26 cellular contexts compared by ENCODE assay signal in the genomic region with DNA sequence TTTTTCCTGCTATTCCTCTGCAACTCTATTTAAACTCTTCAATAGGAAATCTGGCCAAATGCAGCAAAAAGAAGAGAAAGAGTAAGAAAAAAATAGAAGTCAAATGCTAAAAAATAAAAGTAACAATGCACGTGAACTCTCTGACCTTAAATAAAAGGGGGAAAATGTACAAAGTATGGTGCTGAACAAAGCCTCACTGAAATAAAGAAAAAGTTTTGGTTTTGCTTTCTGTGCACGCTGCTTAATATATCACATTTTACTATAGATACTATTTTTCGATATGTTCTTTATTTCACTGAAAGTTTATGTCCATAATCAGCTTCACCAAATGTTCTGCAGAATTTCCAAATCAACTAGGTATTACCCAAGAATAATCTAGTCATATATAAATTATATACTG.
"Had no signal": no experiment of that assay in that cellular context is flagged by ENCODE, and none has a peak within 500 bp of the region (broad histone marks: within the 10 kb centered on the region; RNA-seq: fewer than 3 reads in every experiment).

No MANE protein-coding gene starts in this region.

- H3K79me2 ChIP-seq: hepatocyte had no signal

- H3K36me3 ChIP-seq: colonic mucosa, esophagus muscularis mucosa, esophagus squamous epithelium, gastrocnemius medialis, gastroesophageal sphincter, heart left ventricle, heart right ventricle had no signal

- H3K27me3 ChIP-seq: colonic mucosa, dorsolateral prefrontal cortex, esophagus muscularis mucosa, esophagus squamous epithelium, foreskin keratinocyte, gastrocnemius medialis, gastroesophageal sphincter, heart left ventricle, heart right ventricle, hepatocyte had no signal

- H3K4me3 ChIP-seq: colonic mucosa, coronary artery, dorsolateral prefrontal cortex, esophagus muscularis mucosa, esophagus squamous epithelium, gastrocnemius medialis, gastroesophageal sphincter, heart left ventricle, heart right ventricle, hepatocyte had no signal

- H3K4me3 Mint-ChIP-seq: dendritic cell treated with granulocyte-macrophage colony-stimulating factor and Interleukin-4, amounts not matched to agents 40 ng/mL and 50 ng/mL, for 4 days; effector memory CD8-positive, alpha-beta T cell; endodermal cell had no signal

- ATAC-seq: effector memory CD8-positive, alpha-beta T cell; esophagus mucosa; foreskin keratinocyte; gastrocnemius medialis; gastroesophageal sphincter; heart left ventricle; heart right ventricle had no signal

- DNase-seq: colonic mucosa; cortex of kidney; dermis blood vessel endothelial cell; dorsolateral prefrontal cortex; effector CD4-positive, alpha-beta T cell; effector CD8-positive, alpha-beta T cell; effector memory CD4-positive, alpha-beta T cell; effector memory CD8-positive, alpha-beta T cell; endodermal cell; erythroblast; esophagus squamous epithelium; foreskin fibroblast; foreskin keratinocyte; foreskin melanocyte; gastrocnemius medialis; glutamatergic neuron; head of caudate nucleus; heart left ventricle; heart right ventricle had no signal

- H3K27me3 Mint-ChIP-seq: dendritic cell treated with granulocyte-macrophage colony-stimulating factor and Interleukin-4, amounts not matched to agents 40 ng/mL and 50 ng/mL, for 4 days; effector memory CD8-positive, alpha-beta T cell had no signal

- H3K27ac Mint-ChIP-seq: dendritic cell treated with granulocyte-macrophage colony-stimulating factor and Interleukin-4, amounts not matched to agents 40 ng/mL and 50 ng/mL, for 4 days; effector memory CD8-positive, alpha-beta T cell; endodermal cell had no signal

- H3K4me2 ChIP-seq: hepatocyte had no signal

- H2AFZ ChIP-seq: hepatocyte had no signal

- H3K27ac ChIP-seq: colonic mucosa, coronary artery, dorsolateral prefrontal cortex, epithelial cell of prostate, esophagus muscularis mucosa, esophagus squamous epithelium, foreskin keratinocyte, gastrocnemius medialis, gastroesophageal sphincter, heart left ventricle, heart right ventricle, hepatocyte had no signal

- H3K4me1 ChIP-seq: colonic mucosa, esophagus muscularis mucosa, esophagus squamous epithelium, foreskin keratinocyte, gastrocnemius medialis, gastroesophageal sphincter, heart left ventricle, heart right ventricle had no signal

- H3K9me3 Mint-ChIP-seq: dendritic cell treated with granulocyte-macrophage colony-stimulating factor and Interleukin-4, amounts not matched to agents 40 ng/mL and 50 ng/mL, for 4 days; endodermal cell had no signal

- H3K4me1 Mint-ChIP-seq: endodermal cell had no signal

- H3K9me3 ChIP-seq: colonic mucosa, esophagus muscularis mucosa, esophagus squamous epithelium, gastrocnemius medialis, gastroesophageal sphincter, heart left ventricle had no signal
